Comparison of ENCODE assay signal across 20 cellular contexts in the genomic region with DNA sequence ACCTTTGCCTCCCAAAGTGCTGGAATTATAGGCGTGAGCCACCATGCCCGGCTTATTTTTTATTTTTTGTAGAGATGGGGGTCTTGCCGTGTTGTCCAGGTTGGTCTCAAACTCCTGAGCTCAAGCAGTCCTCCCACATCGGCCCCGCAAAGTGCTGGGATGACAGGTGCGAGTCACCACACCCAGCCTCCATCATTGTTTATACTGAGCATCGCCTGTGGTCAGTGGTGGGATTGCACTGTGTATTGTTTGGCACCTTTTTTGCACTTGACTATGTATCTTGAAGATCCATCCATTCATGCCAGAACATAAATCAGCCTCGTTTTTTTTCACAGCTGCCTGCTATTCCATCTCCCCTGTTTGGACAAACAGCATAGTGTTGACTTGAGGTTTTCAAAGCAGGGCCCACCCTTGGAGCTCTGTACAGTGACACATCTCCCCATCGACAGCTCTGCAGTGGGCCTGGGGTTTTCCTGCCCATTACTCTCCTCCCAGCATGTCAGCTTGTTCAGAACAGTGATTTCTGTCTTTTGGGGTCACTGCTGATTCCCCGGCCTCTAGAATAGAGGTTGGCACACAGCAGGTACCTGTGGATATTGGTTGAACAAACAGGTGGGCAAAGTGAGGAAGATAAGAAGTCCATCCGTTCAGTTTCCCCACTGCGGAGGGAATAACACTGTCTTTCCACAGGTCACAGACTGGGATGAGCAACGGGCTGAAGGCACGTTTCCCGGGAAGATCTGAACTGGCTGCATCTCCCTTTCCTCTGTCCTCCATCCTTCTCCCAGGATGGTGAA. TPM values are rescaled to one million over a fixed set of nuclear protein-coding genes. Genes with fewer than 3 reads are reported as not detected.
DNase-seq lines count a peak whose midpoint lies in the region; ATAC-seq and TF ChIP-seq lines count a peak whose summit lies in the region.
"Had no signal": no experiment of that assay in that cellular context is flagged by ENCODE, and none has a peak within 500 bp of the region (broad histone marks: within the 10 kb centered on the region; RNA-seq: fewer than 3 reads in every experiment).

No MANE protein-coding gene starts in this region.

- no peaks in the 10 kb centered on the region for H3K9me3 Mint-ChIP-seq in GM23338
- H3K9me3 Mint-ChIP-seq in activated CD8-positive, alpha-beta T cell treated with anti-CD3 and anti-CD28 coated beads, Interleukin-2, amount 10 ng/mL, durations not matched to agents 7 days and 5 days (ENCODE audit: insufficient read depth), result no peaks in the 10 kb centered on the region
- H3K9me3 Mint-ChIP-seq: naive B cell had no signal

- H3K27me3 ChIP-seq in GM23338 (ENCODE audit: insufficient read depth), result no peaks in the 10 kb centered on the region
- H3K27me3 ChIP-seq: Peyer's patch, stomach had no signal

- H3K4me1 ChIP-seq in GM23338 (ENCODE audit: insufficient read depth), result no peaks in the 10 kb centered on the region
- H3K4me1 ChIP-seq: Peyer's patch, stomach had no signal

- H3K27ac Mint-ChIP-seq in GM23338, result no peak overlapping the region
- no peak overlapping the region for H3K27ac Mint-ChIP-seq in activated CD8-positive, alpha-beta T cell treated with anti-CD3 and anti-CD28 coated beads, Interleukin-2, amount 10 ng/mL, durations not matched to agents 7 days and 5 days
- H3K27ac Mint-ChIP-seq: activated naive CD8-positive, alpha-beta T cell had no signal

- H4K20me1 ChIP-seq in GM23338 (replicated peaks; ENCODE audit: insufficient read depth), result peaks cover 7% of the 10 kb centered on the region; the same call in 1 of the 2 replicates

- peak; percentile 61; the same call in 2 of the 3 replicates for ATAC-seq in GM23338
- ATAC-seq in activated CD8-positive, alpha-beta T cell treated with anti-CD3 and anti-CD28 coated beads, Interleukin-2, amount 10 ng/mL, durations not matched to agents 7 days and 5 days, result peak; percentile 60
- ATAC-seq in HG02610 (IDR thresholded peaks at IDR 0.05; ENCODE audit: unreplicated experiment), result no peak

- no peak overlapping the region for H3K27ac ChIP-seq in GM23338 (ENCODE audit: low read depth)
- H3K27ac ChIP-seq: Peyer's patch, stomach had no signal

- no peak overlapping the region; the same call in 2 of the 3 replicates for H3K4me3 Mint-ChIP-seq in GM23338
- H3K4me3 Mint-ChIP-seq in activated CD8-positive, alpha-beta T cell treated with anti-CD3 and anti-CD28 coated beads, Interleukin-2, amount 10 ng/mL, durations not matched to agents 7 days and 5 days, result no peak overlapping the region
- H3K4me3 Mint-ChIP-seq: activated naive CD8-positive, alpha-beta T cell; CD4-positive, alpha-beta memory T cell; naive B cell had no signal

- no peaks in the 10 kb centered on the region for H3F3A ChIP-seq in GM23338 (replicated peaks; ENCODE audit: low read depth)

- H2AFZ ChIP-seq in GM23338, result no peak overlapping the region

- H3K36me3 ChIP-seq in GM23338 (ENCODE audit: insufficient read depth), result peaks cover 36% of the 10 kb centered on the region

- no peaks in the 10 kb centered on the region for H3K4me1 Mint-ChIP-seq in GM23338
- peaks cover 2% of the 10 kb centered on the region for H3K4me1 Mint-ChIP-seq in activated CD8-positive, alpha-beta T cell treated with anti-CD3 and anti-CD28 coated beads, Interleukin-2, amount 10 ng/mL, durations not matched to agents 7 days and 5 days (ENCODE audit: low read depth)

- no peaks in the 10 kb centered on the region for H3K9me2 ChIP-seq in GM23338 (ENCODE audit: insufficient read depth)

- no peaks in the 10 kb centered on the region for H3K79me2 ChIP-seq in GM23338 (replicated peaks; ENCODE audit: insufficient read depth)

- TF ChIP-seq CTCF in GM23338 (conservative IDR thresholded peaks at IDR 0.05; ENCODE audit: low read depth in 2 of 2), result peak; percentile 4 to 26; a peak in 1 of 4 replicates

- peaks cover 58% of the 10 kb centered on the region for H3K36me3 Mint-ChIP-seq in GM23338 (ENCODE audit: low read depth)
- peaks cover 47% of the 10 kb centered on the region for H3K36me3 Mint-ChIP-seq in activated CD8-positive, alpha-beta T cell treated with anti-CD3 and anti-CD28 coated beads, Interleukin-2, amount 10 ng/mL, durations not matched to agents 7 days and 5 days (ENCODE audit: low read depth)

- CTCF ChIA-PET in activated CD8-positive, alpha-beta T cell treated with anti-CD3 and anti-CD28 coated beads, Interleukin-2, amount 10 ng/mL, durations not matched to agents 7 days and 5 days (lab: Charles Lee), result interaction anchor here (1.1 to 1.4 kb wide), 2 partner anchors 13 to 14 kb away, joined by 3 to 4 read pairs; no protein-coding TSS in a partner anchor

- H3K4me2 ChIP-seq in GM23338, result no peak overlapping the region

- H3K4me3 ChIP-seq in GM23338, result no peak overlapping the region
- H3K4me3 ChIP-seq: Peyer's patch, stomach had no signal

- POLR2A ChIA-PET in activated CD8-positive, alpha-beta T cell treated with anti-CD3 and anti-CD28 coated beads, Interleukin-2, amount 10 ng/mL, durations not matched to agents 7 days and 5 days (lab: Charles Lee), result interaction anchor here (2.0 kb wide), 1 partner anchor 10 kb away, joined by 8 read pairs; the partner anchor contains the start of gene COX6B1

- DNase-seq in COLO668 (lab: John Stamatoyannopoulos, UW; ENCODE audit: unreplicated experiment) (peak; percentile 5), GM23338 (ENCODE audit: low spot score) (peak; percentile 34), iPS-NIHi11 (ENCODE audit: low spot score) (peak; percentile 14), EL (no peak), medulla oblongata (ENCODE audit: extremely low spot score) (no peak), OCI-M1 (lab: John Stamatoyannopoulos, UW) (no peak)
- no peak for DNase-seq in activated CD8-positive, alpha-beta T cell treated with anti-CD3 and anti-CD28 coated beads, Interleukin-2, amount 10 ng/mL, durations not matched to agents 7 days and 5 days
- DNase-seq: CD4-positive, alpha-beta memory T cell; kidney glomerular epithelial cell; naive B cell; NCI-H1105 treated with DMSO at 0.1 percent for 48 hours; NCI-H446 treated with DMSO at 0.1 percent for 48 hours; Peyer's patch; retina; stimulated activated CD4-positive, alpha-beta T cell treated with anti-CD3 and anti-CD28 coated beads, Interleukin-4, amount 100 ng/mL, for 1 hour; stomach; T-helper 2 cell had no signal

- H3K27me3 Mint-ChIP-seq in GM23338 (ENCODE audit: insufficient read depth, low read depth, poor library complexity), result peaks cover 6% of the 10 kb centered on the region
- no peaks in the 10 kb centered on the region for H3K27me3 Mint-ChIP-seq in activated CD8-positive, alpha-beta T cell treated with anti-CD3 and anti-CD28 coated beads, Interleukin-2, amount 10 ng/mL, durations not matched to agents 7 days and 5 days (ENCODE audit: low read depth)
- H3K27me3 Mint-ChIP-seq: activated naive CD8-positive, alpha-beta T cell; CD4-positive, alpha-beta memory T cell; naive B cell had no signal

TF ChIP-seq in GM23338, 12 proteins besides CTCF, POLR2A, EP300 and RAD21:
- TF ChIP-seq STAT1 (IDR thresholded peaks at IDR 0.05; ENCODE audit: unreplicated experiment) (no peak), EZH2 (IDR thresholded peaks at IDR 0.05; ENCODE audit: low read depth, unreplicated experiment) (no peak), CREB1 (CRISPR knock-in tag; IDR thresholded peaks at IDR 0.05; ENCODE audit: low read depth) (no peak), ZNF114 (CRISPR knock-in tag; IDR thresholded peaks at IDR 0.05) (no peak), ZNF331 (CRISPR knock-in tag; IDR thresholded peaks at IDR 0.05; ENCODE audit: low read depth) (no peak), EZH2phosphoT487 (IDR thresholded peaks at IDR 0.05; ENCODE audit: unreplicated experiment) (no peak)

RNA-seq across cellular contexts. Expression of gene UPK1A, which starts 8.2 kb away (rescaled TPM):
- total RNA-seq in GM23338 (2014; rRNA removed; shearing (Covaris generic)), result 0.42 TPM in 1 of 2 replicates, not detected in the other
- polyA plus RNA-seq in GM23338 (2016; fragmentation: Nextera tagmentation; extraction: Ambion mirVana), result 1.0 and 1.5 TPM in 2 replicates
- under 1 TPM; 0.63 to 0.82 TPM for total RNA-seq in activated CD8-positive, alpha-beta T cell treated with anti-CD3 and anti-CD28 coated beads, Interleukin-2, amount 10 ng/mL, durations not matched to agents 7 days and 5 days
- total RNA-seq: dermis microvascular lymphatic vessel endothelial cell, Peyer's patch, stomach had no signal
- polyA plus RNA-seq: CD4-positive, alpha-beta memory T cell had no signal

RNA-seq across cellular contexts. Expression of gene COX6B1, which starts 10.0 kb away (rescaled TPM):
- total RNA-seq in GM23338 (2014; rRNA removed; shearing (Covaris generic)), result 564 and 722 TPM in 2 replicates
- 1,532 and 1,702 TPM in 2 replicates for polyA plus RNA-seq in GM23338 (2016; fragmentation: Nextera tagmentation; extraction: Ambion mirVana)
- 100 to 1,000 TPM; 471 to 518 TPM for total RNA-seq in activated CD8-positive, alpha-beta T cell treated with anti-CD3 and anti-CD28 coated beads, Interleukin-2, amount 10 ng/mL, durations not matched to agents 7 days and 5 days

RNA-seq across cellular contexts. Expression of gene ETV2, which starts 16.6 kb away (rescaled TPM):
- total RNA-seq in GM23338 (2014; rRNA removed; shearing (Covaris generic)), result 0.87 TPM in 1 of 2 replicates, not detected in the other
- 1.5 and 1.7 TPM in 2 replicates for polyA plus RNA-seq in GM23338 (2016; fragmentation: Nextera tagmentation; extraction: Ambion mirVana)
- total RNA-seq in activated CD8-positive, alpha-beta T cell treated with anti-CD3 and anti-CD28 coated beads, Interleukin-2, amount 10 ng/mL, durations not matched to agents 7 days and 5 days, result 1 to 10 TPM in 1 of 2 experiments, under 1 TPM in 1; 0.68 to 1.6 TPM

RNA-seq across cellular contexts. Expression of gene RBM42, which starts 29.3 kb away (rescaled TPM):
- 58.3 and 74.7 TPM in 2 replicates for total RNA-seq in GM23338 (2014; rRNA removed; shearing (Covaris generic))
- 78.2 and 82.9 TPM in 2 replicates for polyA plus RNA-seq in GM23338 (2016; fragmentation: Nextera tagmentation; extraction: Ambion mirVana)
- total RNA-seq in activated CD8-positive, alpha-beta T cell treated with anti-CD3 and anti-CD28 coated beads, Interleukin-2, amount 10 ng/mL, durations not matched to agents 7 days and 5 days, result 100 to 1,000 TPM; 118 to 119 TPM

RNA-seq across cellular contexts. Expression of gene HAUS5, which starts 45.6 kb away (rescaled TPM):
- total RNA-seq in GM23338 (2014; rRNA removed; shearing (Covaris generic)), result 17.9 and 21.9 TPM in 2 replicates
- polyA plus RNA-seq in GM23338 (2016; fragmentation: Nextera tagmentation; extraction: Ambion mirVana), result 22.3 and 23.2 TPM in 2 replicates
- 10 to 100 TPM; 53.3 to 62.3 TPM for total RNA-seq in activated CD8-positive, alpha-beta T cell treated with anti-CD3 and anti-CD28 coated beads, Interleukin-2, amount 10 ng/mL, durations not matched to agents 7 days and 5 days

Comparison
In these comparisons a context has a peak if more than half of its experiments do, and no peak if none do; other contexts are left out.
1. DNase-seq: peak in COLO668 (single experiment), GM23338 (single experiment) and iPS-NIHi11 (single experiment); none in activated CD8-positive, alpha-beta T cell treated with anti-CD3 and anti-CD28 coated beads, Interleukin-2, amount 10 ng/mL, durations not matched to agents 7 days and 5 days (single experiment), EL (single experiment), medulla oblongata (single experiment) and OCI-M1 (single experiment).